7 cellular contexts compared by ENCODE assay signal in the genomic region with DNA sequence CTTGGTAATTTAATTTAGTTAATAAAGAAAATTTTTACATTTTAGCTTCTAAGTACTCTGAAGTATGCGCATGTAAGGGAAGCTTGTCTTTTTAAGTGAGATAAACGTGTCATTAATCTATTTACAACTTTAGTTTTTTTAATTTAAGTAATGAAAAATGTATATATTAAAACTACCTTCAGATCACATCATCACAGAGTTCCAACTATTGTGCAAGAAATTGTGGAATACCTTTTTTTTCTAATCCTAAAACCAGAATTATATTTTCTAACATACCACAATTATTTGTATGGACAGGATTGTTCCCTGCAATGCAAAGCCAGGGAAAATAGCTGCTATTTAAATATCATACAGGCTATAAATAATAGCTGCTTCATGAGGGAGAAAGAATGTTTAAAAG.
"Had no signal": no experiment of that assay in that cellular context is flagged by ENCODE, and none has a peak within 500 bp of the region (broad histone marks: within the 10 kb centered on the region; RNA-seq: fewer than 3 reads in every experiment).

No MANE protein-coding gene starts in this region.

- H3K4me3 ChIP-seq: GM23338 had no signal

- FAIRE-seq: H1, H54, HTR-8/SVneo had no signal

- DNase-seq: H9, HCEC 1CT, KG1 had no signal

- H2AFZ ChIP-seq: GM23338 had no signal

- ATAC-seq: GM23338 had no signal

- H3K4me2 ChIP-seq: GM23338 had no signal
